In genomic region chr5:151213803-151214613, GRCh38 we compare ENCODE assay signal across 8 cellular contexts. TPM values are rescaled to one million over a fixed set of nuclear protein-coding genes. Genes with fewer than 3 reads are reported as not detected.
DNase-seq lines count a peak whose midpoint lies in the region; TF ChIP-seq lines count a peak whose summit lies in the region.

No MANE protein-coding gene starts in this region.

- peak; percentile 18 for TF ChIP-seq CTCF in neutrophil (IDR thresholded peaks at IDR 0.05)
- TF ChIP-seq CTCF in thyroid gland (IDR thresholded peaks at IDR 0.05), result no peak

- no peaks in the 10 kb centered on the region for H3K9me3 ChIP-seq in MG63
- H3K9me3 ChIP-seq in neutrophil, result no peaks in the 10 kb centered on the region
- no peaks in the 10 kb centered on the region for H3K9me3 ChIP-seq in thyroid gland

- H3K4me3 ChIP-seq in MG63 (no peak overlapping the region), neutrophil (ENCODE audit: low read depth in 1 of 2, low read length in 1 of 2) (peak overlapping the region; percentile 54 to 62), thyroid gland (replicated peaks in 1 of 3) (no peak overlapping the region)

- H3K4me1 ChIP-seq in neutrophil (ENCODE audit: control insufficient read depth in 1 of 2, insufficient read depth in 1 of 2, low read depth in 1 of 2, low read length in 1 of 2) (peaks cover 93 to 95% of the 10 kb centered on the region in 2 experiments), thyroid gland (peaks cover 0 to 9% of the 10 kb centered on the region in 2 donors)

- DNase-seq in GM03348 (ENCODE audit: low spot score), result peak; percentile 62
- peak; percentile 81 for DNase-seq in H4 (ENCODE audit: low spot score)
- DNase-seq in MG63, result peak; percentile 51
- peak; percentile 70 to 75 for DNase-seq in activated CD8-positive, alpha-beta memory T cell treated with anti-CD3 and anti-CD28 coated beads for 1 hour (ENCODE audit: extremely low read depth in 1 of 2, low read depth in 1 of 2)
- peak; percentile 93 to 94 for DNase-seq in erythroblast (lab: John Stamatoyannopoulos, UW)
- peak; percentile 40 to 50 for DNase-seq in thyroid gland
- no peak for DNase-seq in 8988T

- H3K27ac ChIP-seq in neutrophil (peak overlapping the region; percentile 97), thyroid gland (peak overlapping the region; percentile 31 to 71 (median 67))

- intact Hi-C loops in thyroid gland (cut with DNase I), result no loop called here

- H3K27me3 ChIP-seq in MG63 (no peaks in the 10 kb centered on the region), neutrophil (no peaks in the 10 kb centered on the region), thyroid gland (no peaks in the 10 kb centered on the region)

- TF ChIP-seq POLR2A in erythroblast (IDR thresholded peaks at IDR 0.05; ENCODE audit: low read length) (peak; percentile 81), thyroid gland (IDR thresholded peaks at IDR 0.05) (peak in 1 of 2 donors; percentile 31)

- H3K36me3 ChIP-seq in MG63 (no peaks in the 10 kb centered on the region), neutrophil (no peaks in the 10 kb centered on the region), thyroid gland (no peaks in the 10 kb centered on the region)

- WGBS in thyroid gland, 2 donors, result 49 to 51% methylated on average over 9 of the region's 9 CpGs

RNA-seq across cellular contexts. Expression of gene CCDC69, which starts 9.9 kb away (rescaled TPM):
- total RNA-seq in H4 (2014; rRNA removed; shearing (Covaris generic)), result 4.9 and 7.2 TPM in 2 replicates
- total RNA-seq in MG63 (2014; rRNA removed; shearing (Covaris generic); ENCODE audit: low replicate concordance), result 0.27 and 0.40 TPM in 2 replicates
- 10 to 100 TPM; 13.5 to 51.6 (median 18.3) TPM for total RNA-seq in thyroid gland

RNA-seq across cellular contexts. Expression of gene GM2A, which starts 39.0 kb away (rescaled TPM):
- total RNA-seq in H4 (2014; rRNA removed; shearing (Covaris generic)), result 13.7 and 16.2 TPM in 2 replicates
- 12.9 and 15.7 TPM in 2 replicates for total RNA-seq in MG63 (2014; rRNA removed; shearing (Covaris generic); ENCODE audit: low replicate concordance)
- total RNA-seq in thyroid gland, result 10 to 100 TPM; 15.4 to 23.8 (median 18.8) TPM

RNA-seq across cellular contexts. Expression of gene ANXA6, which starts 56.4 kb away (rescaled TPM):
- 113 and 131 TPM in 2 replicates for total RNA-seq in H4 (2014; rRNA removed; shearing (Covaris generic))
- 222 and 331 TPM in 2 replicates for total RNA-seq in MG63 (2014; rRNA removed; shearing (Covaris generic); ENCODE audit: low replicate concordance)
- 100 to 1,000 TPM; 122 to 283 (median 180) TPM for total RNA-seq in thyroid gland

Comparison
In these comparisons a context has a peak if more than half of its experiments do, and no peak if none do; other contexts are left out.
1. H3K4me3 ChIP-seq: peak in neutrophil (2 of 2); none in MG63 (single experiment) and thyroid gland (0 of 3).